Comparison of ENCODE assay signal across 19 cellular contexts in the genomic region with DNA sequence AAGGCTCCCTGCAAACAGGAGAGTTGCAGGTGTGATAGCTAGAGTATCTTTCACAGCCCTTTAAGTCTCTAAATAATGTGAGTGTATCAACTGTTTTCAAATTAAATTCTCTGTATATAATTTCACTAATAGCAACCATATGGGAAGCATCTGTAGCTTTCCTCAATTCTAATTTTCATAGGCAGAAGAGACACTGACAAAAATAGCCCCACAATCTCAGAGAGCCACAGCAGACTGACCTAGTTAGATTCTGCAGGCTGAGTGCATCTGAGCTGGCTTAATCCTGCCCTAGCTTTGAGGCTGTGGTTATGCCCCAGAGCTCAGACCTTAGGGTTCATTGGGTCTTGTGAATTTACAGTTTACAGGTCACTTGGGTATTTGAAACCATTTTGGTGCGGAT.
DNase-seq lines count a peak whose midpoint lies in the region; TF ChIP-seq lines count a peak whose summit lies in the region.
"Had no signal": no experiment of that assay in that cellular context is flagged by ENCODE, and none has a peak within 500 bp of the region (broad histone marks: within the 10 kb centered on the region; RNA-seq: fewer than 3 reads in every experiment).

No MANE protein-coding gene starts in this region.

- WGBS in hepatocyte (ENCODE audit: low lambda C conversion rate, missing lambda C conversion rate): 86% methylated on average over 1 of the region's 1 CpG

- H3K9me2 ChIP-seq in hepatocyte (replicated peaks; ENCODE audit: insufficient read depth): no peaks in the 10 kb centered on the region

- DNase-seq in G401 (ENCODE audit: low spot score) (peak; percentile 97), NCI-H1694 treated with DMSO at 0.1 percent for 48 hours (lab: John Stamatoyannopoulos, UW) (peak; percentile 9), cerebellar nuclear complex (lab: John Stamatoyannopoulos, UW) (peak; percentile 65 to 85), retina (peak; percentile 33), hepatocyte (ENCODE audit: low spot score) (no peak), NCI-H1930 (lab: John Stamatoyannopoulos, UW) (no peak)
- no peak for DNase-seq in activated T-cell treated with anti-CD3 and anti-CD28 coated beads, Interleukin-2, amount 50 U/mL, for 1 hour
- DNase-seq: Caco-2; CD4-positive, CD25-positive, alpha-beta regulatory T cell; DMS79; IMR-90; Kasumi-1; MM.1S; NCI-H1105; NCI-H187 treated with DMSO at 0.1 percent for 48 hours; NCI-H446 treated with DMSO at 0.1 percent for 48 hours; NCI-H748 treated with DMSO at 0.1 percent for 48 hours; PC-9 had no signal

- H3K27me3 ChIP-seq in hepatocyte: no peaks in the 10 kb centered on the region

- in situ Hi-C loops in G401 (cut with HindIII; ENCODE audit: low sequenced_read_pairs): no loop called here

- no peaks in the 10 kb centered on the region for H3K9me3 ChIP-seq in hepatocyte (ENCODE audit: low read depth)
- H3K9me3 ChIP-seq: Caco-2, HAP-1 had no signal

- H4K20me1 ChIP-seq in hepatocyte (ENCODE audit: insufficient read depth, poor library complexity, severe bottlenecking): no peaks in the 10 kb centered on the region

- TF ChIP-seq CTCF in hepatocyte (IDR thresholded peaks at IDR 0.05; ENCODE audit: poor library complexity): no peak

- peaks cover 32% of the 10 kb centered on the region for H3K79me2 ChIP-seq in hepatocyte

- no peaks in the 10 kb centered on the region for H3K4me1 ChIP-seq in hepatocyte (ENCODE audit: insufficient read depth)
- H3K4me1 ChIP-seq: Caco-2, HAP-1 had no signal

- H3K36me3 ChIP-seq in hepatocyte (replicated peaks; ENCODE audit: insufficient read depth, low read depth): no peaks in the 10 kb centered on the region
- H3K36me3 ChIP-seq: HAP-1 had no signal

- H3K4me3 ChIP-seq in hepatocyte: no peak overlapping the region
- H3K4me3 ChIP-seq: HAP-1, PC-9 had no signal

- no peak overlapping the region for H3K27ac ChIP-seq in hepatocyte
- H3K27ac ChIP-seq: PC-9 had no signal

- H2AFZ ChIP-seq in hepatocyte: no peak overlapping the region
- H2AFZ ChIP-seq: PC-9 had no signal

- H3K4me2 ChIP-seq in hepatocyte: no peak overlapping the region
- H3K4me2 ChIP-seq: PC-9 had no signal

Comparison
In these comparisons a context has a peak if more than half of its experiments do, and no peak if none do; other contexts are left out.
1. DNase-seq: peak in G401 (single experiment), NCI-H1694 treated with DMSO at 0.1 percent for 48 hours (single experiment), cerebellar nuclear complex (2 of 2) and retina (single experiment); none in hepatocyte (single experiment), activated T-cell treated with anti-CD3 and anti-CD28 coated beads, Interleukin-2, amount 50 U/mL, for 1 hour (single experiment) and NCI-H1930 (0 of 2).